8 cellular contexts compared by ENCODE assay signal in genomic region chr13:27621366-27622101, GRCh38. TPM values are rescaled to one million over a fixed set of nuclear protein-coding genes. Genes with fewer than 3 reads are reported as not detected.
DNase-seq lines count a peak whose midpoint lies in the region; ATAC-seq and TF ChIP-seq lines count a peak whose summit lies in the region.

Gene POLR1D (plus strand): TSS chr13:27621892. CDS start chr13:27621984, 92 bp downstream.

- H3K9me3 ChIP-seq in right lobe of liver = no peaks in the 10 kb centered on the region

- peak within 1 kb of the TSS; percentile 87 for H3K4me3 ChIP-seq in BJ (ENCODE audit: low read depth, low read length)
- H3K4me3 ChIP-seq in dorsolateral prefrontal cortex = peak within 1 kb of the TSS; percentile 74 to 99 (median 88)
- peak within 1 kb of the TSS; percentile 89 to 97 (median 97) for H3K4me3 ChIP-seq in right lobe of liver

- peaks cover 0 to 46% (median 9%) of the 10 kb centered on the region in 4 donors for H3K4me1 ChIP-seq in right lobe of liver

- DNase-seq in BJ (ENCODE audit: low read depth) (no peak), GM19238 (ENCODE audit: insufficient read length, low spot score) (peak; percentile 80), NCI-H82 treated with DMSO at 0.1 percent for 48 hours (lab: John Stamatoyannopoulos, UW; ENCODE audit: unreplicated experiment) (peak; percentile 74), dorsolateral prefrontal cortex (peak; percentile 53 to 86 (median 74)), right lobe of liver (peak; percentile 88 to 92 (median 88))
- peak; percentile 88 for DNase-seq in activated CD4-positive, alpha-beta memory T cell treated with anti-CD3 and anti-CD28 coated beads for 36 hours
- peak; percentile 80 to 85 for DNase-seq in stimulated activated CD4-positive, alpha-beta T cell treated with anti-CD3 and anti-CD28 coated beads, Interleukin-4, amount 100 ng/mL, for 4 hours

- H3K9me3 Mint-ChIP-seq in activated CD4-positive, alpha-beta memory T cell treated with anti-CD3 and anti-CD28 coated beads for 36 hours = no peaks in the 10 kb centered on the region

- peak; percentile 77 for TF ChIP-seq POLR2A in right lobe of liver (IDR thresholded peaks at IDR 0.05)

- WGBS in right lobe of liver (ENCODE audit: insufficient coverage, low coverage, low lambda C conversion rate, missing lambda C conversion rate) = 1% methylated on average over 17 of the region's 71 CpGs

- ATAC-seq in HG03432 (IDR thresholded peaks at IDR 0.05; ENCODE audit: unreplicated experiment) (peak; percentile 67), right lobe of liver (peak; percentile 70 to 85 (median 80))

- H3K27me3 Mint-ChIP-seq in activated CD4-positive, alpha-beta memory T cell treated with anti-CD3 and anti-CD28 coated beads for 36 hours = no peaks in the 10 kb centered on the region

- peak within 1 kb of the TSS; percentile 92 for H3K4me3 Mint-ChIP-seq in activated CD4-positive, alpha-beta memory T cell treated with anti-CD3 and anti-CD28 coated beads for 36 hours

- peaks cover 26% of the 10 kb centered on the region for H3K36me3 Mint-ChIP-seq in activated CD4-positive, alpha-beta memory T cell treated with anti-CD3 and anti-CD28 coated beads for 36 hours

- peaks cover 60% of the 10 kb centered on the region for H3K4me1 Mint-ChIP-seq in activated CD4-positive, alpha-beta memory T cell treated with anti-CD3 and anti-CD28 coated beads for 36 hours (ENCODE audit: low read depth)

- no peak for TF ChIP-seq CTCF in BJ (IDR thresholded peaks at IDR 0.05; ENCODE audit: insufficient read depth, low read depth, low read length)
- peak in 5 of 56 donors; percentile 7 to 30 (median 12) for TF ChIP-seq CTCF in dorsolateral prefrontal cortex (IDR thresholded peaks at IDR 0.05 in 54 of 56, conservative IDR thresholded peaks at IDR 0.05 in 2 of 56; ENCODE audit: low read depth in 1 of 56, partially characterized antibody in 56 of 56)
- no peak for TF ChIP-seq CTCF in right lobe of liver (IDR thresholded peaks at IDR 0.05)

- H3K27me3 ChIP-seq in BJ (ENCODE audit: control insufficient read depth, insufficient read depth, low read length) (no peaks in the 10 kb centered on the region), dorsolateral prefrontal cortex (no peaks in the 10 kb centered on the region), right lobe of liver (no peaks in the 10 kb centered on the region)

- peak within 1 kb of the TSS; percentile 59 to 96 (median 89) for H3K27ac ChIP-seq in dorsolateral prefrontal cortex
- H3K27ac ChIP-seq in right lobe of liver = peak within 1 kb of the TSS; percentile 80 to 95 (median 93)

- intact Hi-C loops in activated CD4-positive, alpha-beta memory T cell treated with anti-CD3 and anti-CD28 coated beads for 36 hours (cut with micrococcal nuclease) = loop anchor here (1.0 to 10.0 kb wide), 8 partner anchors 10 to 1367 kb away; partner anchors contain the start of genes CDK8, PAN3 and POMP
- intact Hi-C loops in dorsolateral prefrontal cortex (cut with DNase I) = loop anchor here (1.0 to 10.0 kb wide), 6 partner anchors 169 to 517 kb away; partner anchors contain the start of genes GTF3A (in 2 of the 2), MTIF3 (in 2 of the 2) and PAN3 (in 2 of the 2)
- intact Hi-C loops in right lobe of liver (cut with DNase I) = no loop called here

- no peaks in the 10 kb centered on the region for H3K36me3 ChIP-seq in BJ (ENCODE audit: control insufficient read depth, insufficient read depth, low read length)
- no peaks in the 10 kb centered on the region for H3K36me3 ChIP-seq in right lobe of liver

- CTCF ChIA-PET in BJ (lab: Yijun Ruan, JAX) = interaction anchor here (0.7 to 2.6 kb wide), 4 partner anchors 12 to 80 kb away, joined by 3 to 10 read pairs (median 4); no protein-coding TSS in a partner anchor
- CTCF ChIA-PET in activated CD4-positive, alpha-beta memory T cell treated with anti-CD3 and anti-CD28 coated beads for 36 hours (lab: Charles Lee) = interaction anchor here (0.6 to 2.2 kb wide), 10 partner anchors 9 to 259 kb away, joined by 3 to 7 read pairs (median 4); no protein-coding TSS in a partner anchor

- peak within 1 kb of the TSS; percentile 88 for H3K27ac Mint-ChIP-seq in activated CD4-positive, alpha-beta memory T cell treated with anti-CD3 and anti-CD28 coated beads for 36 hours

- POLR2A ChIA-PET in BJ (lab: Charles Lee) = interaction anchor here (1.0 kb wide), 1 partner anchor 23 kb away, joined by 3 read pairs; no protein-coding TSS in a partner anchor
- POLR2A ChIA-PET in activated CD4-positive, alpha-beta memory T cell treated with anti-CD3 and anti-CD28 coated beads for 36 hours (lab: Charles Lee) = interaction anchor here (1.2 to 2.4 kb wide), 4 partner anchors 14 to 196 kb away, joined by 3 to 11 read pairs (median 6); partner anchors contain the start of gene MTIF3

RNA-seq across cellular contexts. Expression of gene POLR1D, which starts in this region (rescaled TPM):
- 79.4 and 105 TPM in 2 replicates for polyA plus RNA-seq in BJ (2011; rRNA removed)
- polyA minus RNA-seq in BJ (2011; rRNA and poly(A)+ RNA removed) = 19.1 and 26.1 TPM in 2 replicates
- total RNA-seq in activated CD4-positive, alpha-beta memory T cell treated with anti-CD3 and anti-CD28 coated beads for 36 hours = 100 to 1,000 TPM; 114 to 118 TPM
- 10 to 100 TPM; 44.9 to 86.8 (median 60.3) TPM for total RNA-seq in dorsolateral prefrontal cortex
- 10 to 100 TPM; 34.9 to 56.2 (median 46.6) TPM for total RNA-seq in right lobe of liver

Comparison
In these comparisons a context has a peak if more than half of its experiments do, and no peak if none do; other contexts are left out.
1. intact Hi-C loops: an anchor here in activated CD4-positive, alpha-beta memory T cell treated with anti-CD3 and anti-CD28 coated beads for 36 hours (1.0 to 10.0 kb wide) and dorsolateral prefrontal cortex (1.0 to 10.0 kb wide); none called in right lobe of liver.